In the genomic region with DNA sequence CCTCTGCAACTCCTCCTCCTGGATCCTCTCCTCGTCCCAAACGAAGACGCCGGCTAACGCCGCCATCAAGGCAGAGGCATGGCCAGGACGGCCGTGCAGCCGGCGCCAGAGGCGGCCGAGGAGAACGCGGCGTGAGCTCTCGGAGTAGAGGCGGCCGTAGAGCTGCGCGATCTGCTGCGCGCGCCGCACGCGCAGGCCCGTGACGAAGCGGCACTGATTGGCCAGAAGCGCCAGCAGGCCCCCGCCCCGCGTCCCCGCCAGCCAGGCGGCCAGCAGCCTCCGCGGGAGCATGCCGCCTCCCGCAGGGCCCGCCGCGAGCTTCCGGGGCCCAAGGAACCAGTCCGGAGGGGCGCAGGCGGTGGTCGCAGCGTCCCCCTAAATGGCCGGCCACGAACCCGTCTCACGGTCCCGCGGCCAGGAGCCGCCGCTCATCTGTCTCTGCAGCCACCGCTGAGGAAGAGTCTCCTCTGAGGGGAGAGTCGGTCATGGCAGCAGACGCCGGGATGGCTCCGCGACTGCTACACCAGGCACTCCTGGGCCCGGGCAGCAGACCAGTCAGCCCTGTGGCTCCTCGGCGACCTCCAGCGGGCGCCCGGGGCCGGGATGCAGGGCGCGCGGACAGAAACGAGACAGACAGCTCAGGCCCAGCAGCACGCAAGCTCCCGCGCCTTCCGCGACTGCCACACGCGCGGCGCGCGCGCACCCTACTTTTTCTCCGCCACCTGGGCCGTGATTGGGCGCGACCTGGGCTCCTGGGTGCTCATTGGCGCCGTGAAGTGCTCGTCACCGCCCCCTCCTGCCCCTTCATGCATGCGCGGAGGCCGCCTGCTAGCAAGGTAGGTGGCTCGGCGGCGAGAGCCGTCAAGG, we compare ENCODE assay signal across 8 cellular contexts. TPM values are rescaled to one million over a fixed set of nuclear protein-coding genes. Genes with fewer than 3 reads are reported as not detected.
A peak's percentile ranks its signal among the peaks of the same experiment; 100 is the strongest.
DNase-seq lines count a peak whose midpoint lies in the region; ATAC-seq, FAIRE-seq and TF ChIP-seq lines count a peak whose summit lies in the region.

A gene with protein sequence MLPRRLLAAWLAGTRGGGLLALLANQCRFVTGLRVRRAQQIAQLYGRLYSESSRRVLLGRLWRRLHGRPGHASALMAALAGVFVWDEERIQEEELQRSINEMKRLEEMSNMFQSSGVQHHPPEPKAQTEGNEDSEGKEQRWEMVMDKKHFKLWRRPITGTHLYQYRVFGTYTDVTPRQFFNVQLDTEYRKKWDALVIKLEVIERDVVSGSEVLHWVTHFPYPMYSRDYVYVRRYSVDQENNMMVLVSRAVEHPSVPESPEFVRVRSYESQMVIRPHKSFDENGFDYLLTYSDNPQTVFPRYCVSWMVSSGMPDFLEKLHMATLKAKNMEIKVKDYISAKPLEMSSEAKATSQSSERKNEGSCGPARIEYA (minus strand): TSS at position 684 of the 867 bp plus-strand sequence. CDS start 393 bp downstream, at position 291.

- H3K27me3 ChIP-seq in endothelial cell of umbilical vein (ENCODE audit: control insufficient read depth in 2 of 2, insufficient read depth in 2 of 2, low read length in 2 of 2): no peaks in the 10 kb centered on the region

- H3K27ac ChIP-seq in OCI-LY7 (ENCODE audit: low read depth, low read length, poor library complexity, severe bottlenecking) (peak within 1 kb of the TSS; percentile 81), endothelial cell of umbilical vein (ENCODE audit: insufficient read depth, low read depth, low read length) (peak within 1 kb of the TSS; percentile 87)

- intact Hi-C loops in OCI-LY7 (cut with micrococcal nuclease; ENCODE audit: unreplicated experiment): loop anchor here (1.0 to 5.0 kb wide), 4 partner anchors 24 to 114 kb away; a partner anchor contains a TSS
- intact Hi-C loops in endothelial cell of umbilical vein (cut with micrococcal nuclease): loop anchor here (1.0 to 10.0 kb wide), 6 partner anchors 34 to 296 kb away; a partner anchor contains a TSS

- ATAC-seq in GM21515 (IDR thresholded peaks at IDR 0.05; ENCODE audit: unreplicated experiment): peak; percentile 86

- H2AFZ ChIP-seq in OCI-LY7 (ENCODE audit: low read length) (peak within 1 kb of the TSS; percentile 30; the same call in 1 of the 2 replicates), endothelial cell of umbilical vein (ENCODE audit: low read depth, low read length) (peak within 1 kb of the TSS; percentile 71)

- peak; percentile 93 for FAIRE-seq in endothelial cell of umbilical vein (lab: Jason Lieb, UNC)

- peak within 1 kb of the TSS; percentile 89 for H3K9ac ChIP-seq in endothelial cell of umbilical vein (replicated peaks; ENCODE audit: extremely low read depth, insufficient read depth, low read length)

- BruUV-seq in OCI-LY7 (replicated peaks; lab: Mats Ljungman, UMichigan) (no TSS peak), endothelial cell of umbilical vein (replicated peaks; lab: Mats Ljungman, UMichigan) (no TSS peak)

- H3K9me3 ChIP-seq in OCI-LY7 (ENCODE audit: low read length): no peaks in the 10 kb centered on the region
- H3K9me3 ChIP-seq in endothelial cell of umbilical vein (replicated peaks; ENCODE audit: control insufficient read depth, insufficient read depth, low read length): no peaks in the 10 kb centered on the region

- H3K79me2 ChIP-seq in OCI-LY7 (ENCODE audit: insufficient read depth, low read depth, low read length) (peaks cover 63% of the 10 kb centered on the region), endothelial cell of umbilical vein (ENCODE audit: control insufficient read depth, insufficient read depth, low read length) (peaks cover 60% of the 10 kb centered on the region)

- H3K9me1 ChIP-seq in endothelial cell of umbilical vein (replicated peaks; ENCODE audit: control insufficient read depth, extremely low read depth, insufficient read depth, low read length): no peaks in the 10 kb centered on the region

- DNase-seq in DMS 273 (lab: John Stamatoyannopoulos, UW; ENCODE audit: unreplicated experiment) (peak; percentile 99), HuH-7.5 (ENCODE audit: low spot score) (peak; percentile 92), OCI-LY7 (ENCODE audit: low spot score) (peak; percentile 99), activated T-cell treated with anti-CD3 and anti-CD28 coated beads for 1 hour (ENCODE audit: low read depth) (peak; percentile 95), endothelial cell of umbilical vein (ENCODE audit: low read depth, low spot score) (peak; percentile 97), middle frontal gyrus (ENCODE audit: extremely low spot score, low spot score) (peak; percentile 93)
- DNase-seq in stimulated activated CD8-positive, alpha-beta memory T cell treated with anti-CD3 and anti-CD28 coated beads, Interleukin-2, amount 100 ng/mL, for 48 hours (ENCODE audit: low read depth in 2 of 2): peak; percentile 98

- H3K4me3 ChIP-seq in OCI-LY7 (ENCODE audit: low read depth, low read length, poor library complexity, severe bottlenecking) (peak within 1 kb of the TSS; percentile 90), endothelial cell of umbilical vein (replicated peaks in 1 of 3; ENCODE audit: insufficient read depth in 1 of 3, low read depth in 1 of 3, low read length in 3 of 3) (peak within 1 kb of the TSS; percentile 84 to 99 (median 98))

- CTCF ChIA-PET in OCI-LY7 (lab: Charles Lee; ENCODE audit: unreplicated experiment) (interaction anchor here (0.6 to 1.3 kb wide), 4 partner anchors 25 to 104 kb away, joined by 3 read pairs; no protein-coding TSS in a partner anchor), endothelial cell of umbilical vein (lab: Charles Lee) (interaction anchor here (0.8 to 2.0 kb wide), 8 partner anchors 9 to 215 kb away, joined by 3 to 17 read pairs (median 6); a partner anchor contains a TSS)

- TF ChIP-seq POLR2A in endothelial cell of umbilical vein (IDR thresholded peaks at IDR 0.05; ENCODE audit: low read depth, low read length): peak; percentile 89

- H3K36me3 ChIP-seq in OCI-LY7 (ENCODE audit: insufficient read depth, low read length) (peaks cover 39% of the 10 kb centered on the region), endothelial cell of umbilical vein (ENCODE audit: control insufficient read depth in 2 of 2, extremely low read depth in 1 of 2, insufficient read depth in 2 of 2, low read length in 2 of 2) (no peaks in the 10 kb centered on the region)

- TF ChIP-seq CTCF in OCI-LY7 (conservative IDR thresholded peaks at IDR 0.05; ENCODE audit: low read length): peak; percentile 30; the same call in 1 of the 2 replicates
- peak; percentile 4 to 19 for TF ChIP-seq CTCF in endothelial cell of umbilical vein (IDR thresholded peaks at IDR 0.05; ENCODE audit: extremely low read depth in 1 of 2, insufficient read depth in 1 of 2, low read depth in 1 of 2, low read length in 2 of 2)

- peaks cover 30% of the 10 kb centered on the region for H4K20me1 ChIP-seq in OCI-LY7 (ENCODE audit: insufficient read depth, low read length)
- no peaks in the 10 kb centered on the region for H4K20me1 ChIP-seq in endothelial cell of umbilical vein (replicated peaks; ENCODE audit: control insufficient read depth, extremely low read depth, insufficient read depth, low read length)

- H3K4me1 ChIP-seq in OCI-LY7 (ENCODE audit: insufficient read depth, low read length, poor library complexity, severe bottlenecking): peaks cover 64% of the 10 kb centered on the region
- H3K4me1 ChIP-seq in endothelial cell of umbilical vein (ENCODE audit: control insufficient read depth, extremely low read depth, insufficient read depth, low read length): peaks cover 36% of the 10 kb centered on the region

- peak within 1 kb of the TSS; percentile 97 for H3K4me2 ChIP-seq in OCI-LY7 (ENCODE audit: low read length)
- peak within 1 kb of the TSS; percentile 90 for H3K4me2 ChIP-seq in endothelial cell of umbilical vein (ENCODE audit: insufficient read depth, low read length)

- dilution Hi-C loops in endothelial cell of umbilical vein (cut with MboI; ENCODE audit: extremely low pct_ligation_motif_present, low sequenced_read_pairs): no loop called here

- POLR2A ChIA-PET in OCI-LY7 (lab: Charles Lee) (interaction anchor here (0.5 to 2.2 kb wide), 15 partner anchors 9 to 152 kb away, joined by 3 to 22 read pairs (median 4); a partner anchor contains a TSS), endothelial cell of umbilical vein (lab: Charles Lee) (interaction anchor here (0.5 to 1.5 kb wide), 9 partner anchors 9 to 407 kb away, joined by 3 to 8 read pairs (median 3); a partner anchor contains a TSS)

- H3K9me2 ChIP-seq in OCI-LY7 (ENCODE audit: insufficient read depth, low read length): no peaks in the 10 kb centered on the region

TF ChIP-seq in endothelial cell of umbilical vein, 7 proteins besides CTCF, POLR2A, EP300 and RAD21:
- TF ChIP-seq, protein P1, sequence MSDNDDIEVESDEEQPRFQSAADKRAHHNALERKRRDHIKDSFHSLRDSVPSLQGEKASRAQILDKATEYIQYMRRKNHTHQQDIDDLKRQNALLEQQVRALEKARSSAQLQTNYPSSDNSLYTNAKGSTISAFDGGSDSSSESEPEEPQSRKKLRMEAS (IDR thresholded peaks at IDR 0.05; ENCODE audit: insufficient read depth, insufficient read length): peak; percentile 37
- no peak for TF ChIP-seq FOS (IDR thresholded peaks at IDR 0.05; ENCODE audit: borderline replicate concordance, insufficient read depth, low read length)
- no peak for TF ChIP-seq GATA2 (IDR thresholded peaks at IDR 0.05; ENCODE audit: insufficient read depth, insufficient read length, low read depth, low read length)
- TF ChIP-seq POLR2AphosphoS5 (IDR thresholded peaks at IDR 0.05; ENCODE audit: insufficient read depth, low read depth, low read length): peak; percentile 90
- no peak for TF ChIP-seq JUN (IDR thresholded peaks at IDR 0.05; ENCODE audit: borderline replicate concordance, insufficient read depth, insufficient read length, low read depth)
- TF ChIP-seq EZH2 (IDR thresholded peaks at IDR 0.05; ENCODE audit: borderline replicate concordance, low read depth, low read length, severe bottlenecking): no peak
- peak; percentile 68 for TF ChIP-seq MYC (IDR thresholded peaks at IDR 0.05; ENCODE audit: low read depth, low read length)
TF ChIP-seq in endothelial cell of umbilical vein: peak in this region for 3.

RNA-seq across cellular contexts. Expression of the gene that starts here (rescaled TPM):
- 208 and 239 TPM in 2 replicates for total RNA-seq in OCI-LY7 (2014; rRNA removed; shearing (Covaris generic))
- total RNA-seq in OCI-LY7 (2022) (186 and 206 TPM in 2 replicates), endothelial cell of umbilical vein (107 and 132 TPM in 2 replicates)
- polyA plus RNA-seq in endothelial cell of umbilical vein: 48.5 and 61.2 TPM in 2 replicates
- 52.0 and 52.6 TPM in 2 replicates for polyA plus RNA-seq in endothelial cell of umbilical vein (2011; cell fraction: cytosol; rRNA removed)
- polyA plus RNA-seq in endothelial cell of umbilical vein (2011; cell fraction: nucleus; rRNA removed): 51.8 and 62.4 TPM in 2 replicates
- polyA plus RNA-seq in endothelial cell of umbilical vein (2012): 78.9 and 93.4 TPM in 2 replicates
- 91.0 and 105 TPM in 2 replicates for polyA minus RNA-seq in endothelial cell of umbilical vein
- 80.0 TPM for polyA minus RNA-seq in endothelial cell of umbilical vein (2011; cell fraction: cytosol; rRNA and poly(A)+ RNA removed)
- polyA minus RNA-seq in endothelial cell of umbilical vein (2011; cell fraction: nucleus; rRNA and poly(A)+ RNA removed): 51.1 and 56.5 TPM in 2 replicates

Comparison
In these comparisons a context has a peak if more than half of its experiments do, and no peak if none do; other contexts are left out.
1. Peak in every context shown above with its lines: DNase-seq, ATAC-seq, H3K4me3 ChIP-seq and H3K27ac ChIP-seq.